In the genomic region with DNA sequence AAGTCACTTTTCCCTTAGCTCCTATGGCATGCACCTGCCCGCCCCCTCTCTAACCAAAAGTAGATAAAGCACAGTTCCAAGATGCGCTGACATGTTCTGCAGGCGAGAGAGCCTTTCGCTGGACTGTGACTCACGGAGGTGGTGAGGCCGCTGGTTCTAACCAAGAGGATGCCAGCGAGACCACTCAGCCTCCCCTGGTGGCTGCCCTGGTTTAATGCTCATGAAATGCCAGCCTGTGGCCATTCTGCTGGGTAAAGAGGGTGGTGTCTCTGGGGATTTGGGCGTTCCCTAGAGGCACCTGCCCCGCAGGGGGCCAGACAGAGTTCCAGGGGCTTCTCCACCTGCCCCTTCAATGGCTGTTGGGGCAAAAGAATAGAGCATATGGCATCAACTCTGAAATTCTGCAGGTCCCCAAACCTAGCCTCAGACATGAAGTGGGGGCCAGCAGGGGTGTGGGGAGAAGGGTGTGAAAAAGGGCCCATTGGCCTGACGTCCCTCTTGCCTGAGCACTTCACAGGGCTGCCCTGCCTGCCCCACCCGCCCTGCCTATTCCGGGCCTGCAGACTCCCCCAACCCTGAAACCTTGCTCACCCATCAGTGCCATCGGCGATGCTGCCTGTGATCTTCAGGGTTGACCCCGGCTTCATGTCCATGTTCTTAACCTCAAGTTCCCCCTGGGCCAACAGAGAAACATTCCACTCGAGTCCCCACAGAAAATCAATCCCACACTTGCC, we compare ENCODE assay signal across 1 cellular context.
TF ChIP-seq lines count a peak whose summit lies in the region.

No MANE protein-coding gene starts in this region.

TF ChIP-seq in HepG2, 621 proteins besides CTCF, POLR2A, EP300 and RAD21:
- TF ChIP-seq HNRNPLL (IDR thresholded peaks at IDR 0.05; ENCODE audit: low read depth, low read length, poor library complexity, severe bottlenecking) = no peak
- peak; percentile 53 for TF ChIP-seq RBM22 (optimal IDR thresholded peaks at IDR 0.05; ENCODE audit: low read length)
- TF ChIP-seq AGO2 (optimal IDR thresholded peaks at IDR 0.05; ENCODE audit: low read depth, low read length) = peak; percentile 56
- TF ChIP-seq ZMAT3 (CRISPR knock-in tag; conservative IDR thresholded peaks at IDR 0.05) = no peak
- TF ChIP-seq ZNF605 (CRISPR knock-in tag; IDR thresholded peaks at IDR 0.05) = no peak
- TF ChIP-seq ZNF264 (CRISPR knock-in tag; IDR thresholded peaks at IDR 0.05) = no peak
- no peak for TF ChIP-seq RORA (CRISPR knock-in tag; IDR thresholded peaks at IDR 0.05)
- TF ChIP-seq PHF21A (CRISPR knock-in tag; IDR thresholded peaks at IDR 0.05) = no peak
- TF ChIP-seq MAFF (IDR thresholded peaks at IDR 0.05; ENCODE audit: low read depth, low read length) = no peak
- TF ChIP-seq, protein P1, sequence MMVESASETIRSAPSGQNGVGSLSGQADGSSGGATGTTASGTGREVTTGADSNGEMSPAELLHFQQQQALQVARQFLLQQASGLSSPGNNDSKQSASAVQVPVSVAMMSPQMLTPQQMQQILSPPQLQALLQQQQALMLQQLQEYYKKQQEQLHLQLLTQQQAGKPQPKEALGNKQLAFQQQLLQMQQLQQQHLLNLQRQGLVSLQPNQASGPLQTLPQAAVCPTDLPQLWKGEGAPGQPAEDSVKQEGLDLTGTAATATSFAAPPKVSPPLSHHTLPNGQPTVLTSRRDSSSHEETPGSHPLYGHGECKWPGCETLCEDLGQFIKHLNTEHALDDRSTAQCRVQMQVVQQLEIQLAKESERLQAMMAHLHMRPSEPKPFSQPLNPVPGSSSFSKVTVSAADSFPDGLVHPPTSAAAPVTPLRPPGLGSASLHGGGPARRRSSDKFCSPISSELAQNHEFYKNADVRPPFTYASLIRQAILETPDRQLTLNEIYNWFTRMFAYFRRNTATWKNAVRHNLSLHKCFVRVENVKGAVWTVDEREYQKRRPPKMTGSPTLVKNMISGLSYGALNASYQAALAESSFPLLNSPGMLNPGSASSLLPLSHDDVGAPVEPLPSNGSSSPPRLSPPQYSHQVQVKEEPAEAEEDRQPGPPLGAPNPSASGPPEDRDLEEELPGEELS (CRISPR knock-in tag; IDR thresholded peaks at IDR 0.05) = no peak
- TF ChIP-seq MIXL1 (CRISPR knock-in tag; IDR thresholded peaks at IDR 0.05) = no peak
- no peak for TF ChIP-seq MTF2 (CRISPR knock-in tag; IDR thresholded peaks at IDR 0.05; ENCODE audit: borderline replicate concordance)
- no peak for TF ChIP-seq NFYC (CRISPR knock-in tag; IDR thresholded peaks at IDR 0.05)
- TF ChIP-seq, protein P2, sequence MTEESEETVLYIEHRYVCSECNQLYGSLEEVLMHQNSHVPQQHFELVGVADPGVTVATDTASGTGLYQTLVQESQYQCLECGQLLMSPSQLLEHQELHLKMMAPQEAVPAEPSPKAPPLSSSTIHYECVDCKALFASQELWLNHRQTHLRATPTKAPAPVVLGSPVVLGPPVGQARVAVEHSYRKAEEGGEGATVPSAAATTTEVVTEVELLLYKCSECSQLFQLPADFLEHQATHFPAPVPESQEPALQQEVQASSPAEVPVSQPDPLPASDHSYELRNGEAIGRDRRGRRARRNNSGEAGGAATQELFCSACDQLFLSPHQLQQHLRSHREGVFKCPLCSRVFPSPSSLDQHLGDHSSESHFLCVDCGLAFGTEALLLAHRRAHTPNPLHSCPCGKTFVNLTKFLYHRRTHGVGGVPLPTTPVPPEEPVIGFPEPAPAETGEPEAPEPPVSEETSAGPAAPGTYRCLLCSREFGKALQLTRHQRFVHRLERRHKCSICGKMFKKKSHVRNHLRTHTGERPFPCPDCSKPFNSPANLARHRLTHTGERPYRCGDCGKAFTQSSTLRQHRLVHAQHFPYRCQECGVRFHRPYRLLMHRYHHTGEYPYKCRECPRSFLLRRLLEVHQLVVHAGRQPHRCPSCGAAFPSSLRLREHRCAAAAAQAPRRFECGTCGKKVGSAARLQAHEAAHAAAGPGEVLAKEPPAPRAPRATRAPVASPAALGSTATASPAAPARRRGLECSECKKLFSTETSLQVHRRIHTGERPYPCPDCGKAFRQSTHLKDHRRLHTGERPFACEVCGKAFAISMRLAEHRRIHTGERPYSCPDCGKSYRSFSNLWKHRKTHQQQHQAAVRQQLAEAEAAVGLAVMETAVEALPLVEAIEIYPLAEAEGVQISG (CRISPR knock-in tag; IDR thresholded peaks at IDR 0.05) = no peak
- TF ChIP-seq ZNF484 (CRISPR knock-in tag; IDR thresholded peaks at IDR 0.05; ENCODE audit: borderline replicate concordance, low read depth) = no peak
- TF ChIP-seq SATB2 (CRISPR knock-in tag; IDR thresholded peaks at IDR 0.05) = no peak
- TF ChIP-seq, protein P3, sequence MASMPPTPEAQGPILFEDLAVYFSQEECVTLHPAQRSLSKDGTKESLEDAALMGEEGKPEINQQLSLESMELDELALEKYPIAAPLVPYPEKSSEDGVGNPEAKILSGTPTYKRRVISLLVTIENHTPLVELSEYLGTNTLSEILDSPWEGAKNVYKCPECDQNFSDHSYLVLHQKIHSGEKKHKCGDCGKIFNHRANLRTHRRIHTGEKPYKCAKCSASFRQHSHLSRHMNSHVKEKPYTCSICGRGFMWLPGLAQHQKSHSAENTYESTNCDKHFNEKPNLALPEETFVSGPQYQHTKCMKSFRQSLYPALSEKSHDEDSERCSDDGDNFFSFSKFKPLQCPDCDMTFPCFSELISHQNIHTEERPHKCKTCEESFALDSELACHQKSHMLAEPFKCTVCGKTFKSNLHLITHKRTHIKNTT (CRISPR knock-in tag; IDR thresholded peaks at IDR 0.05) = no peak
- TF ChIP-seq, protein P4, sequence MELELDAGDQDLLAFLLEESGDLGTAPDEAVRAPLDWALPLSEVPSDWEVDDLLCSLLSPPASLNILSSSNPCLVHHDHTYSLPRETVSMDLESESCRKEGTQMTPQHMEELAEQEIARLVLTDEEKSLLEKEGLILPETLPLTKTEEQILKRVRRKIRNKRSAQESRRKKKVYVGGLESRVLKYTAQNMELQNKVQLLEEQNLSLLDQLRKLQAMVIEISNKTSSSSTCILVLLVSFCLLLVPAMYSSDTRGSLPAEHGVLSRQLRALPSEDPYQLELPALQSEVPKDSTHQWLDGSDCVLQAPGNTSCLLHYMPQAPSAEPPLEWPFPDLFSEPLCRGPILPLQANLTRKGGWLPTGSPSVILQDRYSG (CRISPR knock-in tag; IDR thresholded peaks at IDR 0.05) = no peak
- peak; percentile 78 for TF ChIP-seq AGO1 (IDR thresholded peaks at IDR 0.05; ENCODE audit: low read depth, low read length, poor library complexity, severe bottlenecking)
- peak; percentile 53; the same call in 1 of the 2 replicates for TF ChIP-seq HNRNPL (IDR thresholded peaks at IDR 0.05; ENCODE audit: low read depth, low read length)
- TF ChIP-seq NR2F2 (IDR thresholded peaks at IDR 0.05; ENCODE audit: borderline replicate concordance, low read depth) = no peak
TF ChIP-seq in HepG2: peak in this region for 4.
